In genomic region chr6:161743526-161744196, GRCh38 we compare ENCODE assay signal across 19 cellular contexts.
"Had no signal": no experiment of that assay in that cellular context is flagged by ENCODE, and none has a peak within 500 bp of the region (broad histone marks: within the 10 kb centered on the region; RNA-seq: fewer than 3 reads in every experiment).

No MANE protein-coding gene starts in this region.

- H3K9me3 ChIP-seq: spleen, thyroid gland, upper lobe of right lung had no signal

- H3K27me3 Mint-ChIP-seq: activated naive CD8-positive, alpha-beta T cell treated with anti-CD3 and anti-CD28 coated beads, Interleukin-2, amount 10 ng/mL, durations not matched to agents 7 days and 5 days; dendritic cell treated with granulocyte-macrophage colony-stimulating factor and Interleukin-4, amounts not matched to agents 40 ng/mL and 50 ng/mL, for 4 days; memory B cell had no signal

- H3K4me3 Mint-ChIP-seq: activated naive CD8-positive, alpha-beta T cell treated with anti-CD3 and anti-CD28 coated beads, Interleukin-2, amount 10 ng/mL, durations not matched to agents 7 days and 5 days; dendritic cell treated with granulocyte-macrophage colony-stimulating factor and Interleukin-4, amounts not matched to agents 40 ng/mL and 50 ng/mL, for 4 days; memory B cell; T-helper 1 cell treated with Interleukin-12 subunit alpha and Interleukin-12 subunit beta and Interleukin-4 antibody, amounts not matched to agents 30 μg/mL and 1 μg/mL, for 36 hours had no signal

- DNase-seq: activated CD4-positive, alpha-beta T cell treated with anti-CD3 and anti-CD28 coated beads for 4 hours; activated CD4-positive, alpha-beta T cell treated with anti-CD3 and anti-CD28 coated beads, Interleukin-2, amount 50 U/mL, for 48 hours; activated CD4-positive, CD25-positive, alpha-beta regulatory T cell; activated naive CD4-positive, alpha-beta T cell treated with Interleukin-2 at 50 U/mL for 16 hours; activated naive CD8-positive, alpha-beta T cell treated with anti-CD3 and anti-CD28 coated beads, Interleukin-2, amount 10 ng/mL, durations not matched to agents 7 days and 5 days; activated T-cell treated with anti-CD3 and anti-CD28 coated beads, Interleukin-2, amount 50 U/mL, for 48 hours; amniotic stem cell; effector CD4-positive, alpha-beta T cell; erythroblast; left colon; spleen; stimulated activated CD4-positive, alpha-beta T cell treated with anti-CD3 and anti-CD28 coated beads, Interleukin-4, amount 100 ng/mL, for 1 hour; stimulated activated naive CD8-positive, alpha-beta T cell treated with anti-CD3 and anti-CD28 coated beads, Interleukin-15, Interleukin-2, amounts not matched to agents 100 U/mL and 50 U/mL, for 24 hours; T1000; thyroid gland; upper lobe of right lung had no signal

- H3K27me3 ChIP-seq: spleen, thyroid gland, upper lobe of right lung had no signal

- H3K36me3 Mint-ChIP-seq: activated naive CD8-positive, alpha-beta T cell treated with anti-CD3 and anti-CD28 coated beads, Interleukin-2, amount 10 ng/mL, durations not matched to agents 7 days and 5 days; memory B cell had no signal

- H3K9me3 Mint-ChIP-seq: activated naive CD8-positive, alpha-beta T cell treated with anti-CD3 and anti-CD28 coated beads, Interleukin-2, amount 10 ng/mL, durations not matched to agents 7 days and 5 days; dendritic cell treated with granulocyte-macrophage colony-stimulating factor and Interleukin-4, amounts not matched to agents 40 ng/mL and 50 ng/mL, for 4 days; memory B cell; T-helper 1 cell treated with Interleukin-12 subunit alpha and Interleukin-12 subunit beta and Interleukin-4 antibody, amounts not matched to agents 30 μg/mL and 1 μg/mL, for 36 hours had no signal

- H3K27ac Mint-ChIP-seq: activated naive CD8-positive, alpha-beta T cell treated with anti-CD3 and anti-CD28 coated beads, Interleukin-2, amount 10 ng/mL, durations not matched to agents 7 days and 5 days; dendritic cell treated with granulocyte-macrophage colony-stimulating factor and Interleukin-4, amounts not matched to agents 40 ng/mL and 50 ng/mL, for 4 days; memory B cell; T-helper 1 cell treated with Interleukin-12 subunit alpha and Interleukin-12 subunit beta and Interleukin-4 antibody, amounts not matched to agents 30 μg/mL and 1 μg/mL, for 36 hours had no signal

- ATAC-seq: left colon; stimulated activated naive CD8-positive, alpha-beta T cell treated with anti-CD3 and anti-CD28 coated beads, Interleukin-15, Interleukin-2, amounts not matched to agents 100 U/mL and 50 U/mL, for 24 hours; upper lobe of right lung had no signal

- H3K27ac ChIP-seq: spleen, thyroid gland, upper lobe of right lung had no signal

- H3K4me1 ChIP-seq: spleen, thyroid gland, upper lobe of right lung had no signal

- H3K36me3 ChIP-seq: spleen, thyroid gland, upper lobe of right lung had no signal

- H3K4me3 ChIP-seq: spleen, thyroid gland, upper lobe of right lung had no signal

- H3K4me1 Mint-ChIP-seq: activated naive CD8-positive, alpha-beta T cell treated with anti-CD3 and anti-CD28 coated beads, Interleukin-2, amount 10 ng/mL, durations not matched to agents 7 days and 5 days; memory B cell had no signal
